Comparison of ENCODE assay signal across 7 cellular contexts in genomic region chr18:9673296-9674251, GRCh38. TPM values are rescaled to one million over a fixed set of nuclear protein-coding genes. Genes with fewer than 3 reads are reported as not detected.
DNase-seq lines count a peak whose midpoint lies in the region; ATAC-seq, FAIRE-seq and TF ChIP-seq lines count a peak whose summit lies in the region.

No MANE protein-coding gene starts in this region.

- no peaks in the 10 kb centered on the region for H3K9me3 ChIP-seq in suprapubic skin

- peaks cover 28% of the 10 kb centered on the region for H3K4me1 ChIP-seq in suprapubic skin

- TF ChIP-seq POLR2A in suprapubic skin (IDR thresholded peaks at IDR 0.05): no peak

- no peak overlapping the region for H3K4me3 ChIP-seq in suprapubic skin

- DNase-seq in ELR (ENCODE audit: low read depth) (peak; percentile 84), NOMO-1 (lab: John Stamatoyannopoulos, UW; ENCODE audit: unreplicated experiment in 2 of 2) (peak; percentile 51 to 94), astrocyte of the hippocampus (ENCODE audit: low read depth, low spot score) (peak; percentile 40), suprapubic skin (ENCODE audit: low spot score in 2 of 2) (no peak)

- H3K27me3 ChIP-seq in suprapubic skin: no peaks in the 10 kb centered on the region

- TF ChIP-seq EP300 in suprapubic skin (IDR thresholded peaks at IDR 0.05): no peak

- TF ChIP-seq CTCF in suprapubic skin (IDR thresholded peaks at IDR 0.05): no peak

- no peaks in the 10 kb centered on the region for H3K36me3 ChIP-seq in suprapubic skin

- peak; percentile 99 for FAIRE-seq in islet of Langerhans (lab: Jason Lieb, UNC)

- H3K27ac ChIP-seq in suprapubic skin: peak overlapping the region; percentile 68

- peak; percentile 97 for ATAC-seq in GM19324 (IDR thresholded peaks at IDR 0.05; ENCODE audit: low FRiP score, unreplicated experiment)
- ATAC-seq in HG03159 (IDR thresholded peaks at IDR 0.05; ENCODE audit: unreplicated experiment): peak; percentile 98

- 25% methylated on average over 8 of the region's 8 CpGs for WGBS in suprapubic skin

RNA-seq across cellular contexts. Expression of gene RAB31, which starts 34.5 kb away (rescaled TPM):
- 10 to 100 TPM in 3 of 4 donors, 1 to 10 TPM in 1; 5.8 to 15.2 (median 11.4) TPM for total RNA-seq in suprapubic skin

RNA-seq across cellular contexts. Expression of gene PPP4R1, which starts 59.2 kb away (rescaled TPM):
- 100 to 1,000 TPM in 3 of 4 donors, 10 to 100 TPM in 1; 82.3 to 153 (median 113) TPM for total RNA-seq in suprapubic skin

Comparison
In these comparisons a context has a peak if more than half of its experiments do, and no peak if none do; other contexts are left out.
1. DNase-seq: peak in ELR (single experiment), NOMO-1 (2 of 2) and astrocyte of the hippocampus (single experiment); none in suprapubic skin (0 of 2).